In the genomic region with DNA sequence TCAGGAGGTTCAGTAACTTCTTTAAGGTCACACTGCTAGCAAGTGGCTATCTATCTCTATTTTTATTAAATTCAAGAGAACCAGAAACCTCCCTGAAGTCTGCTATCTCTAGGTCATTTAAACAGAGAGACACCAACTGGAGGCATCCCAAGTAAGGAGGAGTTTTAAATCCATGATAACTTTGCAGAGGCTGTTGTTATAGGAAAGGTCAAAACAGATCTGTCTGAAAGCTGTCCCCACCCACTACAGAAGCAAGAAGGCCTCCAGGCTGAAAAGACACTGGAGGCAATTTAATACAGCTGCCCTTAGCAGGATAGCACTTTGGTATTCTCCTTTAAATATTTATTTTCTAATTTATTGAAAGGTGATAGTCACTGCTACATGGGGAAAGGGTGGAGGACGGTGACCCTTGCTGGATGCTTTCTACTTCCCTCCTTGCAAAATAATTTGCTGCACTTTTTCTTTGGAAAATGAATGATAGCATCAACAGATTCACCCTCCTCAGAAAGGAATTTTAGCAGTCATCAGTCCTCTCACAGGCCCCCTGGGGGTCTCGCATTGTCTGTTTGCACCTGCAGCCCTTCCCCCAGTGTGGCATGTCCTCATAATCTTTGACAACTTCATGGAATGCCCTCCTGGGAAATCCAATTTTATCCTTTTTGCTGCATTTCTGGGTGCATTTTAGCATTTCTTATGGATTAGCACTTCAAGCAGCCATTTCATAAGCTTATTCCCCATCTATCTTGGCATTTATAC, we compare ENCODE assay signal across 1 cellular context.
TF ChIP-seq lines count a peak whose summit lies in the region.

No MANE protein-coding gene starts in this region.

TF ChIP-seq in liver, 16 proteins besides CTCF, POLR2A, EP300 and RAD21 (continued from another document):
- TF ChIP-seq YY1 (IDR thresholded peaks at IDR 0.05) (no peak), FOXA1 (IDR thresholded peaks at IDR 0.05) (no peak), ZBTB33 (IDR thresholded peaks at IDR 0.05) (no peak), EGR1 (IDR thresholded peaks at IDR 0.05; ENCODE audit: low read depth in 2 of 2) (no peak), HNF4A (conservative IDR thresholded peaks at IDR 0.05) (no peak), FOXA2 (IDR thresholded peaks at IDR 0.05) (no peak), JUND (IDR thresholded peaks at IDR 0.05) (no peak), RXRA (IDR thresholded peaks at IDR 0.05) (peak in 1 of 2 donors; percentile 24), GABPA (IDR thresholded peaks at IDR 0.05 in 1 of 2, conservative IDR thresholded peaks at IDR 0.05 in 1 of 2) (no peak), HNF4G (IDR thresholded peaks at IDR 0.05) (no peak), SP1 (IDR thresholded peaks at IDR 0.05) (no peak), TAF1 (conservative IDR thresholded peaks at IDR 0.05) (no peak)
- TF ChIP-seq, protein P1, sequence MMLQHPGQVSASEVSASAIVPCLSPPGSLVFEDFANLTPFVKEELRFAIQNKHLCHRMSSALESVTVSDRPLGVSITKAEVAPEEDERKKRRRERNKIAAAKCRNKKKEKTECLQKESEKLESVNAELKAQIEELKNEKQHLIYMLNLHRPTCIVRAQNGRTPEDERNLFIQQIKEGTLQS (IDR thresholded peaks at IDR 0.05), result no peak
